ENCODE assay signal across 19 cellular contexts in genomic region chr12:82952946-82953345, GRCh38.
DNase-seq lines count a peak whose midpoint lies in the region; ATAC-seq, FAIRE-seq and TF ChIP-seq lines count a peak whose summit lies in the region.
"Had no signal": no experiment of that assay in that cellular context is flagged by ENCODE, and none has a peak within 500 bp of the region (broad histone marks: within the 10 kb centered on the region; RNA-seq: fewer than 3 reads in every experiment).

No MANE protein-coding gene starts in this region.

- H3K4me1 Mint-ChIP-seq in stimulated activated effector memory CD8-positive, alpha-beta T cell treated with anti-CD3 and anti-CD28 coated beads, Interleukin-12 subunit alpha, Interleukin-12 subunit beta, amount 100 ng/mL, for 72 hours: no peaks in the 10 kb centered on the region
- H3K4me1 Mint-ChIP-seq: activated CD4-positive, alpha-beta memory T cell treated with anti-CD3 and anti-CD28 coated beads, Interleukin-2, amount 10 ng/mL, durations not matched to agents 7 days and 5 days had no signal

- TF ChIP-seq CTCF in epithelial cell of esophagus (IDR thresholded peaks at IDR 0.05; ENCODE audit: insufficient read depth, low read depth, low read length, missing control alignments): no peak

- no peak for FAIRE-seq in GM12891 (lab: Jason Lieb, UNC)

- ATAC-seq in GM19324 (IDR thresholded peaks at IDR 0.05; ENCODE audit: low FRiP score, unreplicated experiment) (peak; percentile 63), HG02678 (IDR thresholded peaks at IDR 0.05; ENCODE audit: unreplicated experiment) (peak; percentile 81), sciatic nerve (no peak)
- ATAC-seq in stimulated activated effector memory CD8-positive, alpha-beta T cell treated with anti-CD3 and anti-CD28 coated beads, Interleukin-12 subunit alpha, Interleukin-12 subunit beta, amount 100 ng/mL, for 72 hours: no peak
- ATAC-seq: activated naive CD4-positive, alpha-beta T cell treated with anti-CD3 and anti-CD28 coated beads, Interleukin-2, amount 50 U/mL, for 72 hours; activated T-cell treated with anti-CD3 and anti-CD28 coated beads, Interleukin-2, amount 50 U/mL, for 72 hours; body of pancreas had no signal

- DNase-seq in GM12891 (ENCODE audit: insufficient read length, low spot score): no peak
- peak; percentile 49 for DNase-seq in epithelial cell of esophagus (ENCODE audit: low read depth)
- DNase-seq in T-helper 2 cell: no peak
- no peak for DNase-seq in occipital lobe (lab: John Stamatoyannopoulos, UW)
- DNase-seq in stimulated activated effector memory CD8-positive, alpha-beta T cell treated with anti-CD3 and anti-CD28 coated beads, Interleukin-12 subunit alpha, Interleukin-12 subunit beta, amount 100 ng/mL, for 72 hours (ENCODE audit: low spot score in 2 of 2): no peak
- DNase-seq in sciatic nerve (ENCODE audit: low spot score): no peak
- DNase-seq: activated CD4-positive, alpha-beta memory T cell treated with anti-CD3 and anti-CD28 coated beads, Interleukin-2, amount 10 ng/mL, durations not matched to agents 7 days and 5 days; activated T-cell treated with anti-CD3 and anti-CD28 coated beads, Interleukin-2, amount 50 U/mL, for 72 hours; body of pancreas; H7; NCI-H2107; NCI-H526 treated with DMSO at 0.1 percent for 48 hours; SHP77 treated with DMSO at 0.1 percent for 48 hours; tibial artery had no signal

- no peak overlapping the region for H3K27ac Mint-ChIP-seq in stimulated activated effector memory CD8-positive, alpha-beta T cell treated with anti-CD3 and anti-CD28 coated beads, Interleukin-12 subunit alpha, Interleukin-12 subunit beta, amount 100 ng/mL, for 72 hours
- H3K27ac Mint-ChIP-seq: activated CD4-positive, alpha-beta memory T cell treated with anti-CD3 and anti-CD28 coated beads, Interleukin-2, amount 10 ng/mL, durations not matched to agents 7 days and 5 days; activated naive CD4-positive, alpha-beta T cell treated with anti-CD3 and anti-CD28 coated beads, Interleukin-2, amount 50 U/mL, for 72 hours; activated T-cell treated with anti-CD3 and anti-CD28 coated beads, Interleukin-2, amount 50 U/mL, for 72 hours; nephron had no signal

- no peaks in the 10 kb centered on the region for H3K36me3 Mint-ChIP-seq in stimulated activated effector memory CD8-positive, alpha-beta T cell treated with anti-CD3 and anti-CD28 coated beads, Interleukin-12 subunit alpha, Interleukin-12 subunit beta, amount 100 ng/mL, for 72 hours
- H3K36me3 Mint-ChIP-seq: activated naive CD4-positive, alpha-beta T cell treated with anti-CD3 and anti-CD28 coated beads, Interleukin-2, amount 50 U/mL, for 72 hours had no signal

- peaks cover 3% of the 10 kb centered on the region for H3K9me3 Mint-ChIP-seq in stimulated activated effector memory CD8-positive, alpha-beta T cell treated with anti-CD3 and anti-CD28 coated beads, Interleukin-12 subunit alpha, Interleukin-12 subunit beta, amount 100 ng/mL, for 72 hours
- H3K9me3 Mint-ChIP-seq: activated CD4-positive, alpha-beta memory T cell treated with anti-CD3 and anti-CD28 coated beads, Interleukin-2, amount 10 ng/mL, durations not matched to agents 7 days and 5 days had no signal

- H3K4me3 Mint-ChIP-seq in stimulated activated effector memory CD8-positive, alpha-beta T cell treated with anti-CD3 and anti-CD28 coated beads, Interleukin-12 subunit alpha, Interleukin-12 subunit beta, amount 100 ng/mL, for 72 hours: no peak overlapping the region
- H3K4me3 Mint-ChIP-seq: activated CD4-positive, alpha-beta memory T cell treated with anti-CD3 and anti-CD28 coated beads, Interleukin-2, amount 10 ng/mL, durations not matched to agents 7 days and 5 days; activated T-cell treated with anti-CD3 and anti-CD28 coated beads, Interleukin-2, amount 50 U/mL, for 72 hours; nephron had no signal

- no peak for TF ChIP-seq POLR2A in GM12891 (IDR thresholded peaks at IDR 0.05; ENCODE audit: low read depth, low read length)

- intact Hi-C loops in sciatic nerve (cut with DNase I): no loop called here

- H3K4me3 ChIP-seq in epithelial cell of esophagus (ENCODE audit: low read length): no peak overlapping the region
- H3K4me3 ChIP-seq: body of pancreas, hepatocyte, tibial artery had no signal

TF ChIP-seq in GM12891, 5 proteins besides CTCF, POLR2A, EP300 and RAD21:
- TF ChIP-seq POU2F2 (IDR thresholded peaks at IDR 0.05; ENCODE audit: low read depth, low read length) (no peak), POLR2AphosphoS5 (IDR thresholded peaks at IDR 0.05; ENCODE audit: low read depth, low read length) (no peak), PAX5 (IDR thresholded peaks at IDR 0.05; ENCODE audit: insufficient read depth, low read length, severe bottlenecking) (no peak), TAF1 (IDR thresholded peaks at IDR 0.05; ENCODE audit: low read depth, low read length) (no peak), SPI1 (IDR thresholded peaks at IDR 0.05; ENCODE audit: low read depth, low read length) (peak; percentile 83)

Comparison
In these comparisons a context has a peak if more than half of its experiments do, and no peak if none do; other contexts are left out.
1. ATAC-seq: peak in GM19324 (single experiment) and HG02678 (single experiment); none in stimulated activated effector memory CD8-positive, alpha-beta T cell treated with anti-CD3 and anti-CD28 coated beads, Interleukin-12 subunit alpha, Interleukin-12 subunit beta, amount 100 ng/mL, for 72 hours (single experiment) and sciatic nerve (single experiment).